ENCODE assay signal across 25 cellular contexts in the genomic region with DNA sequence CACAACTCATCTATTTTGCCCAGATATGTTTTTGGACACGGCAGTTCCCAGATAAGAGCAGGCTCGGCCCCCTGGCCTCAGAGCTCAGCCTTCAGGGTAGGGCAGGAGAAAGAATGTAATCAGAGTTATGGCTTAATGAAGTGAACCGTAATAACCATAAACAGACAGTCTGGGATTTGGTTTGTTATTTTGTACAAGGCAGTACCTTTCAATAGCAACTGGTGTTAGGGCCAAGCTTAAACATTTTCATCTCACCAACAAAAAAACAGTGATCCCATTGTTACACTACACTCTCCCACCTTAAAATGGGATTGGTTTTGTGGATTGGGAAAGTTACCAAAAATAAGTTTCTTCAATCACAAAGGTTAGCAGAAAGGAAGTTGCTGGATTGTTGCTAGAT. TPM values are rescaled to one million over a fixed set of nuclear protein-coding genes. Genes with fewer than 3 reads are reported as not detected.
"Had no signal": no experiment of that assay in that cellular context is flagged by ENCODE, and none has a peak within 500 bp of the region (broad histone marks: within the 10 kb centered on the region; RNA-seq: fewer than 3 reads in every experiment).

No MANE protein-coding gene starts in this region.

- H3K4me1 ChIP-seq: adrenal gland, ascending aorta, colonic mucosa, left lung, lower lobe of right lung, suprapubic skin had no signal

- ATAC-seq: activated T-cell treated with anti-CD3 and anti-CD28 coated beads, Interleukin-2, amount 50 U/mL, for 72 hours; effector memory CD8-positive, alpha-beta T cell; heart left ventricle; left lung; lower lobe of right lung; natural killer cell treated with Interleukin-12 subunit alpha and Interleukin-12 subunit beta and Interleukin-15 and Interleukin-18, amount 100 ng/mL, for 72 hours had no signal

- H3K9me3 ChIP-seq: adrenal gland, ascending aorta, colonic mucosa, lower lobe of right lung, suprapubic skin, tibial artery had no signal

- DNase-seq: activated CD4-positive, alpha-beta T cell treated with anti-CD3 and anti-CD28 coated beads for 4 hours; activated CD4-positive, alpha-beta T cell treated with anti-CD3 and anti-CD28 coated beads, Interleukin-2, amount 50 U/mL, for 4 hours; activated naive CD4-positive, alpha-beta T cell treated with Interleukin-2 at 50 U/mL for 16 hours; activated naive CD8-positive, alpha-beta T cell treated with anti-CD3 and anti-CD28 coated beads for 36 hours; activated T-cell treated with anti-CD3 and anti-CD28 coated beads for 4 hours; activated T-cell treated with anti-CD3 and anti-CD28 coated beads, Interleukin-2, amount 50 U/mL, for 72 hours; adrenal gland; colonic mucosa; effector memory CD8-positive, alpha-beta T cell; erythroblast; heart left ventricle; kidney glomerular epithelial cell; left lung; lower lobe of right lung; mesendoderm; stimulated activated CD4-positive, alpha-beta T cell treated with anti-CD3 and anti-CD28 coated beads, Interleukin-15, amount 100 ng/mL, for 24 hours; stimulated activated CD4-positive, alpha-beta T cell treated with anti-CD3 and anti-CD28 coated beads, Interleukin-2, amount 100 ng/mL, for 24 hours; stimulated activated naive CD4-positive, alpha-beta T cell; tibial artery had no signal

- H3K27me3 ChIP-seq: adrenal gland, ascending aorta, colonic mucosa, heart left ventricle, suprapubic skin, tibial artery had no signal

- H3K27ac ChIP-seq: adrenal gland, ascending aorta, colonic mucosa, heart left ventricle, left lung, lower lobe of right lung, suprapubic skin, tibial artery, VCaP had no signal

- H3K4me3 ChIP-seq: adrenal gland, ascending aorta, colonic mucosa, heart left ventricle, left lung, lower lobe of right lung, suprapubic skin, tibial artery had no signal

- H3K36me3 ChIP-seq: adrenal gland, ascending aorta, colonic mucosa, heart left ventricle, left lung, lower lobe of right lung, suprapubic skin, tibial artery had no signal

RNA-seq across cellular contexts. Expression of a gene that starts 12.2 kb away (rescaled TPM):
- total RNA-seq: activated naive CD8-positive, alpha-beta T cell treated with anti-CD3 and anti-CD28 coated beads for 36 hours; myocyte; natural killer cell treated with Interleukin-12 subunit alpha and Interleukin-12 subunit beta and Interleukin-15 and Interleukin-18, amount 100 ng/mL, for 72 hours; T-helper 1 cell treated with Interleukin-12 subunit alpha and Interleukin-12 subunit beta and Interleukin-4 antibody, amounts not matched to agents 30 ng/mL and 1 ng/mL, for 36 hours had no signal
